Comparison of ENCODE assay signal across 22 cellular contexts in the genomic region with DNA sequence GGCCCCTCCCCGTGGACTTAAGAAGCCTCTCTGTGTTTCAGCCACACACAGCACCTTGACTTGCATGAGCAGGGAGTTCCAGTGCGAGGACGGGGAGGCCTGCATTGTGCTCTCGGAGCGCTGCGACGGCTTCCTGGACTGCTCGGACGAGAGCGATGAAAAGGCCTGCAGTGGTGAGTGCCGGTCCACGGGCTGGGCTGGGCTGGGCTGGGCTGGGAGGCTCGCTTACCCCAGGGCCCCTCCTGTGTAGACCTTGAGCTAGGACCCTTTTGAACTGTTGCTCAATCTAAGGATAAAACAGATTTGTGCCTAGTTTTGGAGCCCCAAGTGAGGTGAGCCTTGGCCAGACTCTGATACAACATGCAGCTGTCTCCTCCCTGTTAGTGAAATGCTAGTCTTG.
DNase-seq lines count a peak whose midpoint lies in the region; ATAC-seq and TF ChIP-seq lines count a peak whose summit lies in the region.
"Had no signal": no experiment of that assay in that cellular context is flagged by ENCODE, and none has a peak within 500 bp of the region (broad histone marks: within the 10 kb centered on the region; RNA-seq: fewer than 3 reads in every experiment).

No MANE protein-coding gene starts in this region.

- intact Hi-C loops in CD4-positive, alpha-beta T cell (cut with DNase I, micrococcal nuclease), result no loop called here
- intact Hi-C loops in right lobe of liver (cut with DNase I), result no loop called here

- H3K36me3 Mint-ChIP-seq in CD4-positive, alpha-beta T cell (ENCODE audit: low read depth), result peaks cover 95% of the 10 kb centered on the region
- H3K36me3 Mint-ChIP-seq in effector memory CD8-positive, alpha-beta T cell (ENCODE audit: insufficient read depth), result peaks cover 91% of the 10 kb centered on the region

- ATAC-seq in CD4-positive, alpha-beta T cell (ENCODE audit: poor library complexity), result no peak
- ATAC-seq in left lobe of liver (peak; percentile 37), right lobe of liver (peak in 3 of 4 donors; percentile 29 to 32 (median 32))
- no peak for ATAC-seq in effector memory CD8-positive, alpha-beta T cell (replicated peaks)
- ATAC-seq: A549 had no signal

- peak overlapping the region; percentile 28 for H3K27ac Mint-ChIP-seq in CD4-positive, alpha-beta T cell
- no peak overlapping the region for H3K27ac Mint-ChIP-seq in effector memory CD8-positive, alpha-beta T cell
- H3K27ac Mint-ChIP-seq: B cell; CD4-positive, alpha-beta memory T cell had no signal

- no peak overlapping the region for H3K4me3 Mint-ChIP-seq in CD4-positive, alpha-beta T cell
- no peak overlapping the region for H3K4me3 Mint-ChIP-seq in effector memory CD8-positive, alpha-beta T cell
- H3K4me3 Mint-ChIP-seq: B cell; CD4-positive, alpha-beta memory T cell; CD8-positive, alpha-beta memory T cell had no signal

- no peak overlapping the region for H3K4me3 ChIP-seq in right lobe of liver
- H3K4me3 ChIP-seq: A549; BLaER1 treated with 17β-estradiol and CSF1 and Interleukin-3, amounts not matched to agents 10 nM and 100 nM had no signal

- H3K36me3 ChIP-seq in right lobe of liver, result peaks cover 8 to 76% (median 36%) of the 10 kb centered on the region in 4 donors

- TF ChIP-seq POLR2A in right lobe of liver (IDR thresholded peaks at IDR 0.05), result no peak

- H3K4me1 ChIP-seq in right lobe of liver, result peaks cover 0 to 23% (median 5%) of the 10 kb centered on the region in 4 donors
- H3K4me1 ChIP-seq: A549; BLaER1 treated with 17β-estradiol and CSF1 and Interleukin-3, amounts not matched to agents 10 nM and 100 nM had no signal

- H3K4me1 Mint-ChIP-seq in CD4-positive, alpha-beta T cell (ENCODE audit: low read depth), result no peaks in the 10 kb centered on the region
- H3K4me1 Mint-ChIP-seq in effector memory CD8-positive, alpha-beta T cell (ENCODE audit: low read depth in 2 of 2), result no peaks in the 10 kb centered on the region
- H3K4me1 Mint-ChIP-seq: B cell had no signal

- POLR2A ChIA-PET in CD4-positive, alpha-beta T cell (lab: Charles Lee), result interaction anchor here (0.6 kb wide), 1 partner anchor 28 kb away, joined by 3 read pairs; no protein-coding TSS in a partner anchor

- no peak for TF ChIP-seq CTCF in CD4-positive, alpha-beta T cell (IDR thresholded peaks at IDR 0.05)
- TF ChIP-seq CTCF in right lobe of liver (IDR thresholded peaks at IDR 0.05), result no peak

- H3K27me3 Mint-ChIP-seq in CD4-positive, alpha-beta T cell, result no peaks in the 10 kb centered on the region
- no peaks in the 10 kb centered on the region for H3K27me3 Mint-ChIP-seq in effector memory CD8-positive, alpha-beta T cell
- H3K27me3 Mint-ChIP-seq: B cell; CD4-positive, alpha-beta memory T cell; CD8-positive, alpha-beta memory T cell had no signal

- no peak for DNase-seq in CD4-positive, alpha-beta T cell
- DNase-seq in left lobe of liver (ENCODE audit: low spot score), result no peak
- DNase-seq in right lobe of liver, result no peak
- no peak for DNase-seq in activated CD8-positive, alpha-beta memory T cell treated with anti-CD3 and anti-CD28 coated beads, Interleukin-2, amount 50 U/mL, for 48 hours
- DNase-seq in effector memory CD8-positive, alpha-beta T cell, result no peak
- no peak for DNase-seq in NOMO-1 (lab: John Stamatoyannopoulos, UW; ENCODE audit: unreplicated experiment in 2 of 2)
- DNase-seq: AML-193; CD4-positive, alpha-beta memory T cell; CD8-positive, alpha-beta memory T cell; COR-L47; DMS 273 treated with DMSO at 0.1 percent for 48 hours; DMS153; DMS53; DMS79; DND-41; EL; GDM1 had no signal

- H3K9me3 Mint-ChIP-seq in CD4-positive, alpha-beta T cell, result no peaks in the 10 kb centered on the region
- H3K9me3 Mint-ChIP-seq in effector memory CD8-positive, alpha-beta T cell, result no peaks in the 10 kb centered on the region
- H3K9me3 Mint-ChIP-seq: CD4-positive, alpha-beta memory T cell; CD8-positive, alpha-beta memory T cell had no signal

- H3K27me3 ChIP-seq in CD4-positive, alpha-beta T cell (ENCODE audit: control insufficient read depth, insufficient read depth, low read length), result no peaks in the 10 kb centered on the region
- H3K27me3 ChIP-seq in right lobe of liver, result no peaks in the 10 kb centered on the region
- H3K27me3 ChIP-seq: BLaER1 treated with 17β-estradiol and CSF1 and Interleukin-3, amounts not matched to agents 10 nM and 100 nM had no signal

- H3K27ac ChIP-seq in CD4-positive, alpha-beta T cell (ENCODE audit: low read depth, low read length), result no peak overlapping the region
- no peak overlapping the region for H3K27ac ChIP-seq in right lobe of liver
- H3K27ac ChIP-seq: 22Rv1; A549; BLaER1 treated with 17β-estradiol and CSF1 and Interleukin-3, amounts not matched to agents 10 nM and 100 nM; C4-2B had no signal

- CTCF ChIA-PET in CD4-positive, alpha-beta T cell (lab: Charles Lee), result no interaction called here

- 90% methylated on average over 4 of the region's 13 CpGs for WGBS in right lobe of liver (ENCODE audit: insufficient coverage, low coverage, low lambda C conversion rate, missing lambda C conversion rate)

- H3K9me3 ChIP-seq in CD4-positive, alpha-beta T cell (ENCODE audit: control insufficient read depth, low read length), result no peaks in the 10 kb centered on the region
- H3K9me3 ChIP-seq in right lobe of liver, result no peaks in the 10 kb centered on the region
- H3K9me3 ChIP-seq: A549 had no signal

Comparison
In these comparisons a context has a peak if more than half of its experiments do, and no peak if none do; other contexts are left out.
1. ATAC-seq: peak in left lobe of liver (single experiment) and right lobe of liver (3 of 4); none in CD4-positive, alpha-beta T cell (single experiment) and effector memory CD8-positive, alpha-beta T cell (single experiment).